In the genomic region with DNA sequence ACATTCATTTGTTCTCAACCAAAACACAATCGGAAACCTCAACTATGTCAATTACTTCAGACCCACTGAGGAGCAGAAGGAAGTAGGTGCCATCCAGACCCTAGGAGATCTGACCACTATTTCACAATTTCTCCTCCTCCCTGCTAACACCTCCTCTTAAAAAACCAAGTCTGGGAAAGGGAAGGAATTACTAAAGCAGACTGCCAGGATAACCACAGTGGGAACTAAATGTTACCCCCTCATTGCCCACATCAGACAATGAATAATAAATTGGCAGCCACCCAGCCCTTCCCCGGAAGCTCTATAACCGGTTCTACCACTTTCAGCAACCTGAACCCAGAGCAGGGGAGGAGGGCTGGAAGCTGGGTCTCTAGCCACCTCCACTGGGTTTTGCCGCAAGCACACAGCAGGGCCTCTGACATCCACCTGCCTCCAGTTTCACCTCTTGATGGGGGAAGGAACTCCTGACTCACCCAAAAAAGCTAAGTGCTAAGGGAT, we compare ENCODE assay signal across 8 cellular contexts. TPM values are rescaled to one million over a fixed set of nuclear protein-coding genes. Genes with fewer than 3 reads are reported as not detected.
DNase-seq lines count a peak whose midpoint lies in the region; ATAC-seq and TF ChIP-seq lines count a peak whose summit lies in the region.

No MANE protein-coding gene starts in this region.

- no peaks in the 10 kb centered on the region for H3K9me3 Mint-ChIP-seq in CD8-positive, alpha-beta T cell
- H3K9me3 Mint-ChIP-seq in effector memory CD8-positive, alpha-beta T cell = no peaks in the 10 kb centered on the region
- H3K9me3 Mint-ChIP-seq in progenitor cell of endocrine pancreas (ENCODE audit: low read depth) = no peaks in the 10 kb centered on the region

- no peaks in the 10 kb centered on the region for H3K27me3 ChIP-seq in CD8-positive, alpha-beta T cell (ENCODE audit: insufficient read depth, low read length)

- no peak overlapping the region for H3K27ac ChIP-seq in CD8-positive, alpha-beta T cell (ENCODE audit: low read depth, low read length)

- DNase-seq in CD8-positive, alpha-beta T cell = peak in 4 of 7 experiments; percentile 43 to 66 (median 50)
- DNase-seq in NCI-H1105 treated with DMSO at 0.1 percent for 48 hours (lab: John Stamatoyannopoulos, UW) (peak; percentile 90), progenitor cell of endocrine pancreas (ENCODE audit: low spot score, unreplicated experiment) (no peak), NAMALWA (ENCODE audit: low spot score) (no peak)
- DNase-seq in activated CD4-positive, alpha-beta T cell treated with anti-CD3 and anti-CD28 coated beads for 24 hours (ENCODE audit: low read depth in 2 of 2) = peak; percentile 50 to 53
- DNase-seq in effector memory CD8-positive, alpha-beta T cell = peak; percentile 26 to 41 (median 34)

- CTCF ChIA-PET in CD8-positive, alpha-beta T cell (lab: Charles Lee) = interaction anchor here (1.8 kb wide), 1 partner anchor 71 kb away, joined by 6 read pairs; no protein-coding TSS in a partner anchor

- intact Hi-C loops in CD8-positive, alpha-beta T cell (cut with DNase I, micrococcal nuclease) = no loop called here

- peak; percentile 76 for ATAC-seq in CD8-positive, alpha-beta T cell
- ATAC-seq in effector memory CD8-positive, alpha-beta T cell (replicated peaks) = peak; percentile 76
- ATAC-seq in GM19463 (IDR thresholded peaks at IDR 0.05; ENCODE audit: unreplicated experiment) = no peak
- no peak for ATAC-seq in HG03460 (IDR thresholded peaks at IDR 0.05; ENCODE audit: unreplicated experiment)

- H3K4me1 ChIP-seq in CD8-positive, alpha-beta T cell (ENCODE audit: insufficient read depth, low read length) = peaks cover 19% of the 10 kb centered on the region

- H3K27me3 Mint-ChIP-seq in CD8-positive, alpha-beta T cell (ENCODE audit: low read depth) = no peaks in the 10 kb centered on the region
- H3K27me3 Mint-ChIP-seq in effector memory CD8-positive, alpha-beta T cell = no peaks in the 10 kb centered on the region
- no peaks in the 10 kb centered on the region for H3K27me3 Mint-ChIP-seq in progenitor cell of endocrine pancreas

- H3K36me3 ChIP-seq in CD8-positive, alpha-beta T cell (ENCODE audit: insufficient read depth, low read length) = no peaks in the 10 kb centered on the region

- peak overlapping the region; percentile 64 for H3K27ac Mint-ChIP-seq in CD8-positive, alpha-beta T cell
- peak overlapping the region; percentile 41 to 83 for H3K27ac Mint-ChIP-seq in effector memory CD8-positive, alpha-beta T cell
- H3K27ac Mint-ChIP-seq in progenitor cell of endocrine pancreas = peak overlapping the region; percentile 88

- H3K4me3 Mint-ChIP-seq in CD8-positive, alpha-beta T cell = peak overlapping the region; percentile 23
- H3K4me3 Mint-ChIP-seq in effector memory CD8-positive, alpha-beta T cell = no peak overlapping the region
- no peak overlapping the region for H3K4me3 Mint-ChIP-seq in progenitor cell of endocrine pancreas (ENCODE audit: low read depth)

- TF ChIP-seq CTCF in CD8-positive, alpha-beta T cell (IDR thresholded peaks at IDR 0.05) = no peak
- TF ChIP-seq CTCF in progenitor cell of endocrine pancreas (IDR thresholded peaks at IDR 0.05; ENCODE audit: unreplicated experiment) = no peak

- peaks cover 27% of the 10 kb centered on the region for H3K4me1 Mint-ChIP-seq in CD8-positive, alpha-beta T cell (ENCODE audit: low read depth)
- H3K4me1 Mint-ChIP-seq in effector memory CD8-positive, alpha-beta T cell (ENCODE audit: low read depth in 2 of 2) = peaks cover 16 to 30% of the 10 kb centered on the region in 2 donors
- H3K4me1 Mint-ChIP-seq in progenitor cell of endocrine pancreas (ENCODE audit: low read depth) = peaks cover 28% of the 10 kb centered on the region

- no peaks in the 10 kb centered on the region for H3K9me3 ChIP-seq in CD8-positive, alpha-beta T cell (ENCODE audit: low read length)

- POLR2A ChIA-PET in CD8-positive, alpha-beta T cell (lab: Charles Lee) = no interaction called here

- no peak overlapping the region for H3K4me3 ChIP-seq in CD8-positive, alpha-beta T cell (ENCODE audit: low read depth, low read length)

- H3K36me3 Mint-ChIP-seq in CD8-positive, alpha-beta T cell = peaks cover 16% of the 10 kb centered on the region
- H3K36me3 Mint-ChIP-seq in effector memory CD8-positive, alpha-beta T cell (ENCODE audit: insufficient read depth) = peaks cover 13% of the 10 kb centered on the region
- H3K36me3 Mint-ChIP-seq in progenitor cell of endocrine pancreas (ENCODE audit: insufficient read depth) = peaks cover 2% of the 10 kb centered on the region

RNA-seq across cellular contexts. Expression of gene C15orf62, which starts 17.6 kb away (rescaled TPM):
- total RNA-seq in CD8-positive, alpha-beta T cell = 1 to 10 TPM; 1.0 to 1.1 TPM
- total RNA-seq in progenitor cell of endocrine pancreas = 1.8 and 1.9 TPM in 2 replicates

RNA-seq across cellular contexts. Expression of gene ZFYVE19, which starts 19.5 kb away (rescaled TPM):
- total RNA-seq in CD8-positive, alpha-beta T cell = 10 to 100 TPM in 1 of 2 experiments, 1 to 10 TPM in 1; 9.6 to 11.0 TPM
- 25.2 and 28.1 TPM in 2 replicates for total RNA-seq in progenitor cell of endocrine pancreas

RNA-seq across cellular contexts. Expression of gene DNAJC17, which starts 19.9 kb away (rescaled TPM):
- total RNA-seq in CD8-positive, alpha-beta T cell = 10 to 100 TPM; 11.2 to 11.9 TPM
- 41.0 and 43.1 TPM in 2 replicates for total RNA-seq in progenitor cell of endocrine pancreas

RNA-seq across cellular contexts. Expression of gene GCHFR, which starts 23.5 kb away (rescaled TPM):
- 10 to 100 TPM; 17.2 to 17.3 TPM for total RNA-seq in CD8-positive, alpha-beta T cell
- total RNA-seq in progenitor cell of endocrine pancreas = 30.6 and 32.1 TPM in 2 replicates

RNA-seq across cellular contexts. Expression of gene RMDN3, which starts 32.3 kb away (rescaled TPM):
- 10 to 100 TPM; 26.7 to 30.5 TPM for total RNA-seq in CD8-positive, alpha-beta T cell
- 23.4 and 25.9 TPM in 2 replicates for total RNA-seq in progenitor cell of endocrine pancreas

Comparison
In these comparisons a context has a peak if more than half of its experiments do, and no peak if none do; other contexts are left out.
1. ATAC-seq: peak in CD8-positive, alpha-beta T cell (single experiment) and effector memory CD8-positive, alpha-beta T cell (single experiment); none in GM19463 (single experiment) and HG03460 (single experiment).
2. DNase-seq: peak in CD8-positive, alpha-beta T cell (4 of 7), NCI-H1105 treated with DMSO at 0.1 percent for 48 hours (single experiment), activated CD4-positive, alpha-beta T cell treated with anti-CD3 and anti-CD28 coated beads for 24 hours (2 of 2) and effector memory CD8-positive, alpha-beta T cell (3 of 3); none in progenitor cell of endocrine pancreas (single experiment) and NAMALWA (single experiment).
3. Peak in every context shown above with its lines, with median percentiles within 50 percentile points of each other: H3K27ac Mint-ChIP-seq.